19 cellular contexts compared by ENCODE assay signal in the genomic region with DNA sequence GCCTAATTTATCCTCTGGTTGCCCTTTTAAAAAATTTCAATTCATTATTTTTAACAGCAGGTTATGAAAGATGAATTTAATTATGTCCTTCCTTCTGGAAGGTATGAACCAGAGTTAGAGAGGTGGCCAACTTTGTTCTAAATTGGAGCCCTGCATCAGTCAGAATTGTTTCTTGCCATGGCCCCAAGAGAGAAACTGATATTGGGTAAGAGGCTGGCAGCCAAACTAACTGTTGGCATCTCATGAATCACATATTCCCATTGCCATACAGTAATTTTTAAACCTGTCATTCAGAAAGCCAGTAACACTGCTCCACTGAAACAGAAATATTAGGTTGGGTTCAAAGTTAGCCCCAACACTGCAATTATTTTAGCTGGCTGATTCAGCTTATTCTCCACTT.
"Had no signal": no experiment of that assay in that cellular context is flagged by ENCODE, and none has a peak within 500 bp of the region (broad histone marks: within the 10 kb centered on the region; RNA-seq: fewer than 3 reads in every experiment).

No MANE protein-coding gene starts in this region.

- H3K27me3 Mint-ChIP-seq: activated CD4-positive, alpha-beta memory T cell treated with anti-CD3 and anti-CD28 coated beads for 36 hours; activated naive CD4-positive, alpha-beta T cell treated with anti-CD3 and anti-CD28 coated beads, Interleukin-2, amount 10 ng/mL, durations not matched to agents 7 days and 5 days; central memory CD8-positive, alpha-beta T cell; effector memory CD8-positive, alpha-beta T cell; memory B cell; stimulated activated naive CD8-positive, alpha-beta T cell treated with anti-CD3 and anti-CD28 coated beads, Interleukin-15, Interleukin-2, amounts not matched to agents 100 ng/mL and 50 ng/mL, for 24 hours had no signal

- H3K79me2 ChIP-seq: parathyroid adenoma had no signal

- H3K4me3 Mint-ChIP-seq: activated CD4-positive, alpha-beta memory T cell treated with anti-CD3 and anti-CD28 coated beads for 36 hours; activated naive CD4-positive, alpha-beta T cell treated with anti-CD3 and anti-CD28 coated beads, Interleukin-2, amount 10 ng/mL, durations not matched to agents 7 days and 5 days; central memory CD8-positive, alpha-beta T cell; effector memory CD8-positive, alpha-beta T cell; memory B cell; stimulated activated naive CD8-positive, alpha-beta T cell treated with anti-CD3 and anti-CD28 coated beads, Interleukin-15, Interleukin-2, amounts not matched to agents 100 ng/mL and 50 ng/mL, for 24 hours; T-helper 1 cell treated with Interleukin-12 subunit alpha and Interleukin-12 subunit beta and Interleukin-4 antibody, amounts not matched to agents 30 μg/mL and 1 μg/mL, for 36 hours had no signal

- H3K9ac ChIP-seq: parathyroid adenoma had no signal

- H3K27ac Mint-ChIP-seq: activated CD4-positive, alpha-beta memory T cell treated with anti-CD3 and anti-CD28 coated beads for 36 hours; activated naive CD4-positive, alpha-beta T cell treated with anti-CD3 and anti-CD28 coated beads, Interleukin-2, amount 10 ng/mL, durations not matched to agents 7 days and 5 days; memory B cell; stimulated activated naive CD8-positive, alpha-beta T cell treated with anti-CD3 and anti-CD28 coated beads, Interleukin-15, Interleukin-2, amounts not matched to agents 100 ng/mL and 50 ng/mL, for 24 hours; T-helper 1 cell treated with Interleukin-12 subunit alpha and Interleukin-12 subunit beta and Interleukin-4 antibody, amounts not matched to agents 30 μg/mL and 1 μg/mL, for 36 hours had no signal

- H3K4me3 ChIP-seq: esophagus muscularis mucosa, tibial artery had no signal

- H3K27ac ChIP-seq: esophagus muscularis mucosa, foreskin keratinocyte, parathyroid adenoma, tibial artery had no signal

- H3K9me3 Mint-ChIP-seq: central memory CD8-positive, alpha-beta T cell had no signal

- ATAC-seq: effector memory CD8-positive, alpha-beta T cell; foreskin keratinocyte had no signal

- H3K27me3 ChIP-seq: esophagus muscularis mucosa, foreskin keratinocyte, tibial artery had no signal

- H3K4me1 Mint-ChIP-seq: activated naive CD4-positive, alpha-beta T cell treated with anti-CD3 and anti-CD28 coated beads, Interleukin-2, amount 10 ng/mL, durations not matched to agents 7 days and 5 days; central memory CD8-positive, alpha-beta T cell; memory B cell had no signal

- H3K4me1 ChIP-seq: foreskin keratinocyte, parathyroid adenoma had no signal

- H2AFZ ChIP-seq: parathyroid adenoma had no signal

- DNase-seq: activated CD4-positive, alpha-beta memory T cell treated with anti-CD3 and anti-CD28 coated beads for 36 hours; activated CD4-positive, alpha-beta T cell treated with anti-CD3 and anti-CD28 coated beads for 48 hours; activated effector memory CD4-positive, alpha-beta T cell treated with Interleukin-2 at 50 U/mL for 16 hours; activated naive CD4-positive, alpha-beta T cell treated with anti-CD3 and anti-CD28 coated beads, Interleukin-2, amount 10 ng/mL, durations not matched to agents 7 days and 5 days; activated T-cell treated with anti-CD3 and anti-CD28 coated beads, Interleukin-2, amount 50 U/mL, for 48 hours; effector memory CD8-positive, alpha-beta T cell; foreskin keratinocyte; hippocampal formation; kidney glomerular epithelial cell; nucleus accumbens; stimulated activated CD4-positive, alpha-beta T cell treated with anti-CD3 and anti-CD28 coated beads, Interleukin-4, amount 100 ng/mL, for 4 hours; T1000; tibial artery had no signal
